Comparison of ENCODE assay signal across 2 cellular contexts in the genomic region with DNA sequence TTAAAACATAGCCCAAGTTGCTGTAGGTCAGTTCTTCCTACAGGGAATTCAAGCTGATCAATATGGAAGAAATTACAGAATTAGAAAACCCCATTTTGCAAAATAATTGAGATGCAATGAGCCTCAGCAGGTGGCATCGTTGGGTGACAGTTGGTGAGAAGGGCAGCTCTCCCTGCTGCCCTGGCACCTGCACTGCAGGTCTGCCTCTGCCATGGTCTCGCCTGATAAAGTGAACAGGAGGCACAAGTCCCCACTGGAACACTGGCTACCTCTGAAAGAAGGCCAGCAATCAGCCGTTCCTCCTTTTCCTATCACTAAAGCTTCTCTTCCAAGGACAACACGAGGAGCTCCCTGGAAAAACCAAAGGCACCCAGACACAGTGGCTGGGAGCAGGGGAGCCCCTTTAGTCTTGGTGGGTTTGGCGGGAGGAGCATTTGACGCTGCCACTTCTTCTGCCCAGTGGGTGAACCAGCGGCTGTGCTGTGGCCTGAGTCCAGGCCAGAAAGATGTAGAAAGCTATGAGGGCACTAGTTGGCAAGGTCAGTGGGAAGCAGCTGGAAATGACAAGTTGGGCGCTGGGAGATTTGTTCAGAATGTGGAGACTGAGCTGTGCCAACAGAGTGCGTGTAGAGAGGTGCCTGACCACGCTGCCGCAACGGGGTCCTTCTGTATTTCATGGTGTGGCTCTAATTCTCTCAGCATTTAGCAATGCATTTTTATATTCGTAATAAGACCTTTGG.
TF ChIP-seq lines count a peak whose summit lies in the region.

No MANE protein-coding gene starts in this region.

TF ChIP-seq in A549, 52 proteins besides CTCF, POLR2A, EP300 and RAD21 (continued from another document):
- TF ChIP-seq RARB (CRISPR knock-in tag; IDR thresholded peaks at IDR 0.05) (no peak), BHLHE40 (IDR thresholded peaks at IDR 0.05; ENCODE audit: low read depth, low read length) (no peak), CHD2 (IDR thresholded peaks at IDR 0.05; ENCODE audit: low read length, partially characterized antibody) (no peak), CBX8 (IDR thresholded peaks at IDR 0.05) (no peak), HMGXB4 (CRISPR knock-in tag; IDR thresholded peaks at IDR 0.05; ENCODE audit: borderline replicate concordance) (no peak), ZNF302 (CRISPR knock-in tag; IDR thresholded peaks at IDR 0.05) (no peak), CEBPB (IDR thresholded peaks at IDR 0.05) (no peak), HDAC2 (IDR thresholded peaks at IDR 0.05) (no peak)
- TF ChIP-seq, protein P1, sequence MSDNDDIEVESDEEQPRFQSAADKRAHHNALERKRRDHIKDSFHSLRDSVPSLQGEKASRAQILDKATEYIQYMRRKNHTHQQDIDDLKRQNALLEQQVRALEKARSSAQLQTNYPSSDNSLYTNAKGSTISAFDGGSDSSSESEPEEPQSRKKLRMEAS (IDR thresholded peaks at IDR 0.05) = no peak

TF ChIP-seq in HCT116, 20 proteins besides CTCF, POLR2A, EP300 and RAD21 (continued from another document):
- TF ChIP-seq, protein P2, sequence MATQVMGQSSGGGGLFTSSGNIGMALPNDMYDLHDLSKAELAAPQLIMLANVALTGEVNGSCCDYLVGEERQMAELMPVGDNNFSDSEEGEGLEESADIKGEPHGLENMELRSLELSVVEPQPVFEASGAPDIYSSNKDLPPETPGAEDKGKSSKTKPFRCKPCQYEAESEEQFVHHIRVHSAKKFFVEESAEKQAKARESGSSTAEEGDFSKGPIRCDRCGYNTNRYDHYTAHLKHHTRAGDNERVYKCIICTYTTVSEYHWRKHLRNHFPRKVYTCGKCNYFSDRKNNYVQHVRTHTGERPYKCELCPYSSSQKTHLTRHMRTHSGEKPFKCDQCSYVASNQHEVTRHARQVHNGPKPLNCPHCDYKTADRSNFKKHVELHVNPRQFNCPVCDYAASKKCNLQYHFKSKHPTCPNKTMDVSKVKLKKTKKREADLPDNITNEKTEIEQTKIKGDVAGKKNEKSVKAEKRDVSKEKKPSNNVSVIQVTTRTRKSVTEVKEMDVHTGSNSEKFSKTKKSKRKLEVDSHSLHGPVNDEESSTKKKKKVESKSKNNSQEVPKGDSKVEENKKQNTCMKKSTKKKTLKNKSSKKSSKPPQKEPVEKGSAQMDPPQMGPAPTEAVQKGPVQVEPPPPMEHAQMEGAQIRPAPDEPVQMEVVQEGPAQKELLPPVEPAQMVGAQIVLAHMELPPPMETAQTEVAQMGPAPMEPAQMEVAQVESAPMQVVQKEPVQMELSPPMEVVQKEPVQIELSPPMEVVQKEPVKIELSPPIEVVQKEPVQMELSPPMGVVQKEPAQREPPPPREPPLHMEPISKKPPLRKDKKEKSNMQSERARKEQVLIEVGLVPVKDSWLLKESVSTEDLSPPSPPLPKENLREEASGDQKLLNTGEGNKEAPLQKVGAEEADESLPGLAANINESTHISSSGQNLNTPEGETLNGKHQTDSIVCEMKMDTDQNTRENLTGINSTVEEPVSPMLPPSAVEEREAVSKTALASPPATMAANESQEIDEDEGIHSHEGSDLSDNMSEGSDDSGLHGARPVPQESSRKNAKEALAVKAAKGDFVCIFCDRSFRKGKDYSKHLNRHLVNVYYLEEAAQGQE (IDR thresholded peaks at IDR 0.05; ENCODE audit: low read depth) = no peak
- TF ChIP-seq YY1 (IDR thresholded peaks at IDR 0.05; ENCODE audit: extremely low read depth, insufficient replicate concordance, low read depth, low read length) (no peak), ZNF274 (IDR thresholded peaks at IDR 0.05; ENCODE audit: low read depth, low read length) (no peak), SP1 (IDR thresholded peaks at IDR 0.05; ENCODE audit: low read depth) (no peak), EZH2phosphoT487 (IDR thresholded peaks at IDR 0.05; ENCODE audit: borderline replicate concordance) (no peak), ZBTB33 (IDR thresholded peaks at IDR 0.05; ENCODE audit: extremely low read depth, insufficient replicate concordance, low read length) (no peak)
- TF ChIP-seq, protein P1 (IDR thresholded peaks at IDR 0.05) = no peak
- TF ChIP-seq, protein P3, sequence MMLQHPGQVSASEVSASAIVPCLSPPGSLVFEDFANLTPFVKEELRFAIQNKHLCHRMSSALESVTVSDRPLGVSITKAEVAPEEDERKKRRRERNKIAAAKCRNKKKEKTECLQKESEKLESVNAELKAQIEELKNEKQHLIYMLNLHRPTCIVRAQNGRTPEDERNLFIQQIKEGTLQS (IDR thresholded peaks at IDR 0.05) = no peak
